ENCODE assay signal across 15 cellular contexts in the genomic region with DNA sequence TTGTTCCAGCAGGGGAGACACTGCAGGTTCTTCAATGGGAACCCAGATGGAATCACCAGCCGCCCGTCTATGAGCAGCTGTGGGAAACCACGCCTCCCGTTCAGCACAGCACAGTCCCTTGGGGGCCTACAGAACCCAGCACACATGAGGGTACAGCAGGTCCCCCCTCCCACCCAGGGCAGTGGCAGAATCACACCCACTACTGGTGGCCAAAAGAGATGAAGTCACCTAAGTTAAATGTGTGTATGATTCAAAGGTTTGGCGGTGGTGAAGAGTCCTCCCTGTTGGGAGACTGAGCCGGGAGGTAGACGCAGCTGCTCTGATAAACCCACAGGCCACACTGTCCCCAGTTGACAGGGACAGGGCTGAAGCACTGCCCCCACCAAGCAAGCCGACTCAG.
A peak's percentile ranks its signal among the peaks of the same experiment; 100 is the strongest.
DNase-seq lines count a peak whose midpoint lies in the region; ATAC-seq and TF ChIP-seq lines count a peak whose summit lies in the region.
"Had no signal": no experiment of that assay in that cellular context is flagged by ENCODE, and none has a peak within 500 bp of the region (broad histone marks: within the 10 kb centered on the region; RNA-seq: fewer than 3 reads in every experiment).

No MANE protein-coding gene starts in this region.

- DNase-seq in DMS53 treated with DMSO at 0.1 percent for 48 hours (lab: John Stamatoyannopoulos, UW; ENCODE audit: unreplicated experiment) (peak; percentile 69), NCI-H1694 treated with DMSO at 0.1 percent for 48 hours (lab: John Stamatoyannopoulos, UW) (peak; percentile 55), RPMI8226 (peak; percentile 48), T-helper 1 cell (no peak), NAMALWA (ENCODE audit: low spot score) (no peak)
- DNase-seq: activated CD8-positive, alpha-beta memory T cell treated with anti-CD3 and anti-CD28 coated beads for 24 hours; cortex of kidney; esophagus squamous epithelium; MM.1S; naive B cell; tibial artery had no signal

- H3K9me3 ChIP-seq in parathyroid adenoma (ENCODE audit: control insufficient read depth, low read length): no peaks in the 10 kb centered on the region
- H3K9me3 ChIP-seq: esophagus squamous epithelium, tibial artery had no signal

- peaks cover 37% of the 10 kb centered on the region for H3K4me1 ChIP-seq in parathyroid adenoma
- H3K4me1 ChIP-seq: ascending aorta had no signal

- no peak for ATAC-seq in HG03442 (IDR thresholded peaks at IDR 0.05; ENCODE audit: unreplicated experiment)

- H2AFZ ChIP-seq in parathyroid adenoma: peak overlapping the region; percentile 79

- H3K36me3 ChIP-seq in parathyroid adenoma (ENCODE audit: control insufficient read depth, insufficient read depth, low read length): no peaks in the 10 kb centered on the region
- H3K36me3 ChIP-seq: ascending aorta, esophagus squamous epithelium, tibial artery had no signal

- H3K4me2 ChIP-seq in parathyroid adenoma (ENCODE audit: low read length): no peak overlapping the region

- H3K9ac ChIP-seq in parathyroid adenoma: no peak overlapping the region

- no peaks in the 10 kb centered on the region for H3K27me3 ChIP-seq in parathyroid adenoma (ENCODE audit: control insufficient read depth, insufficient read depth, low read length)
- H3K27me3 ChIP-seq: ascending aorta, esophagus squamous epithelium, tibial artery had no signal

- H3K4me3 ChIP-seq in parathyroid adenoma (ENCODE audit: low read depth, low read length): no peak overlapping the region
- H3K4me3 ChIP-seq: ascending aorta, esophagus squamous epithelium, tibial artery had no signal

- H3K79me2 ChIP-seq in parathyroid adenoma: peaks cover 13% of the 10 kb centered on the region

- peak overlapping the region; percentile 79 for H3K27ac ChIP-seq in parathyroid adenoma
- H3K27ac ChIP-seq: ascending aorta, esophagus squamous epithelium, tibial artery, VCaP had no signal

- no peak for TF ChIP-seq CTCF in parathyroid adenoma (IDR thresholded peaks at IDR 0.05)

Comparison
In these comparisons a context has a peak if more than half of its experiments do, and no peak if none do; other contexts are left out.
1. DNase-seq: peak in DMS53 treated with DMSO at 0.1 percent for 48 hours (single experiment), NCI-H1694 treated with DMSO at 0.1 percent for 48 hours (single experiment) and RPMI8226 (single experiment); none in T-helper 1 cell (0 of 5) and NAMALWA (single experiment).